ENCODE assay signal across 25 cellular contexts in genomic region chr10:127910464-127910770, GRCh38. TPM values are rescaled to one million over a fixed set of nuclear protein-coding genes. Genes with fewer than 3 reads are reported as not detected.
"Had no signal": no experiment of that assay in that cellular context is flagged by ENCODE, and none has a peak within 500 bp of the region (broad histone marks: within the 10 kb centered on the region; RNA-seq: fewer than 3 reads in every experiment).

No MANE protein-coding gene starts in this region.

- H3K27me3 ChIP-seq: thyroid gland had no signal

- H3K36me3 Mint-ChIP-seq: activated CD4-positive, alpha-beta memory T cell treated with anti-CD3 and anti-CD28 coated beads for 36 hours; naive thymus-derived CD4-positive, alpha-beta T cell; WTC11 had no signal

- H3K27ac ChIP-seq: cardiac muscle cell, pancreas, thyroid gland had no signal

- H3K9me3 ChIP-seq: pancreas, SK-N-SH, thyroid gland had no signal

- H3K9ac ChIP-seq: SK-N-SH had no signal

- DNase-seq: activated CD4-positive, alpha-beta memory T cell treated with anti-CD3 and anti-CD28 coated beads for 36 hours; activated CD4-positive, alpha-beta T cell treated with anti-CD3 and anti-CD28 coated beads for 4 hours; activated gamma-delta T cell treated with Interleukin-2 at 50 U/mL for 16 hours; activated T-cell treated with anti-CD3 and anti-CD28 coated beads for 4 hours; aorta; erythroblast; head of caudate nucleus; mesendoderm; naive thymus-derived CD4-positive, alpha-beta T cell; pancreas; SK-N-SH; stimulated activated CD4-positive, alpha-beta T cell treated with anti-CD3 and anti-CD28 coated beads, Interleukin-1b, Interleukin-23, amount 100 ng/mL, for 48 hours; stimulated activated naive CD4-positive, alpha-beta T cell treated with Interleukin-2 at 50 U/mL for 16 hours; thyroid gland had no signal

- H3K4me3 Mint-ChIP-seq: activated CD4-positive, alpha-beta memory T cell treated with anti-CD3 and anti-CD28 coated beads for 36 hours; activated T-helper 1 cell treated with anti-CD3 and anti-CD28 coated beads, Interleukin-12 subunit alpha, Interleukin-12 subunit beta, Interleukin-2, Interleukin-4 antibody, amounts not matched to agents 30 ng/mL and 10 ng/mL and 1 ng/mL, durations not matched to agents 14 hours and 24 hours and 36 hours; naive thymus-derived CD4-positive, alpha-beta T cell; T-helper 2 cell treated with Interferon-gamma antibody and Interleukin-4, amounts not matched to agents 5 μg/mL and 100 μg/mL, for 36 hours; WTC11 had no signal

- H3K4me2 ChIP-seq: SK-N-SH had no signal

- H3K36me3 ChIP-seq: cardiac muscle cell, pancreas, thyroid gland had no signal

- FAIRE-seq: endometrium, frontal cortex, pancreas had no signal

- ATAC-seq: naive thymus-derived CD4-positive, alpha-beta T cell; pancreas; sciatic nerve; WTC11 had no signal

- H3K4me3 ChIP-seq: cardiac muscle cell, pancreas, thyroid gland had no signal

- H3K27ac Mint-ChIP-seq: activated CD4-positive, alpha-beta memory T cell treated with anti-CD3 and anti-CD28 coated beads for 36 hours; activated T-helper 1 cell treated with anti-CD3 and anti-CD28 coated beads, Interleukin-12 subunit alpha, Interleukin-12 subunit beta, Interleukin-2, Interleukin-4 antibody, amounts not matched to agents 30 ng/mL and 10 ng/mL and 1 ng/mL, durations not matched to agents 14 hours and 24 hours and 36 hours; naive thymus-derived CD4-positive, alpha-beta T cell; T-helper 2 cell treated with Interferon-gamma antibody and Interleukin-4, amounts not matched to agents 5 μg/mL and 100 μg/mL, for 36 hours; WTC11 had no signal

- H3K9me3 Mint-ChIP-seq: activated CD4-positive, alpha-beta memory T cell treated with anti-CD3 and anti-CD28 coated beads for 36 hours; activated T-helper 1 cell treated with anti-CD3 and anti-CD28 coated beads, Interleukin-12 subunit alpha, Interleukin-12 subunit beta, Interleukin-2, Interleukin-4 antibody, amounts not matched to agents 30 ng/mL and 10 ng/mL and 1 ng/mL, durations not matched to agents 14 hours and 24 hours and 36 hours; T-helper 2 cell treated with Interferon-gamma antibody and Interleukin-4, amounts not matched to agents 5 μg/mL and 100 μg/mL, for 36 hours; WTC11 had no signal

RNA-seq across cellular contexts. Expression of gene CLRN3, which starts 17.7 kb away (rescaled TPM):
- total RNA-seq: activated CD4-positive, alpha-beta memory T cell treated with anti-CD3 and anti-CD28 coated beads for 36 hours; activated T-helper 1 cell treated with anti-CD3 and anti-CD28 coated beads, Interleukin-12 subunit alpha, Interleukin-12 subunit beta, Interleukin-2, Interleukin-4 antibody, amounts not matched to agents 30 ng/mL and 10 ng/mL and 1 ng/mL, durations not matched to agents 14 hours and 24 hours and 36 hours; aorta; cardiac muscle cell; frontal cortex; lower leg skin; naive thymus-derived CD4-positive, alpha-beta T cell; pulmonary artery endothelial cell; sciatic nerve; subcutaneous adipose tissue; thyroid gland; WTC11 had no signal
- polyA plus RNA-seq: cardiac muscle cell; naive thymus-derived CD4-positive, alpha-beta T cell; urinary bladder had no signal
